In the genomic region with DNA sequence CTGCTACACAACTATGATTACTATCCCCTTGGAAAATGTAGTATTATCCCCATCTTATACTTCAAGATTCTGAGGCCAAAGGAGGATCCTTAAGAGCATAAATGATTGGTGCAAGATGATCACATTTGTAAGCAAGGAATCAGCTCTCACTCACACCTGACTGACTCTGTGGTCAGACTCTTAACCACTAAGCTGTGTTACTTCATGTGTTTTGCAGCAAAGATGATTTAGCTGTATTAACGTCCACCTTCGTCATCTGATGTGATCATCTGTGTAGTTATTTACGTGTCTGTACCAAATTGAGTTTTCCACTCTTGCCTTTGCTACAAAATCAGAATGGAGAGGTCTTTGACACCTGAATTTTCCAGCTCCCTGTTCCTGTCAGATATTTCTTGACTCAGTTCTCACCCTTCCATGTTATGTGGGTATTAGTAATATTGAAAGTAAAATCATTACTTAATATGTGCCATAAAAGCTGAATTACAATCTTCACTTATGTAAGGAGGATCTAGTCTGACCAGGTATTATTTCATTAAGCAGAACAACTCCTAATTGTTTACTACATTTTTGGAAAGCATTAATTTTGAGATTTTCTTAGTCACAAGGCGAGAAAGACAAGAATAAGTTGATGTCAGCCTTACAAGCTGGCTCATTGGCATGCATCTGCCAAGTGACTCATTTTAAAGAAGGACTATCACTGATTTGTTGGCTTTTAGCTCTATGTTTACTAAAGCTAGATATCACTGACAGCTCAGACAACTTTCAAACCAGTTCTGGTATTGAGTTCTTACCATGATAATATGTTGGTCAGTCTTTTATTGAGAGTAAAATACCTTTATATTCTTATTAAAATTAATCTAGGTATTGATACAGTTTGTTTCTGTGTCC, we compare ENCODE assay signal across 1 cellular context.
TF ChIP-seq lines count a peak whose summit lies in the region.

No MANE protein-coding gene starts in this region.

TF ChIP-seq in GM12878, 131 proteins besides CTCF, POLR2A, EP300 and RAD21 (continued from another document):
- TF ChIP-seq, protein P1, sequence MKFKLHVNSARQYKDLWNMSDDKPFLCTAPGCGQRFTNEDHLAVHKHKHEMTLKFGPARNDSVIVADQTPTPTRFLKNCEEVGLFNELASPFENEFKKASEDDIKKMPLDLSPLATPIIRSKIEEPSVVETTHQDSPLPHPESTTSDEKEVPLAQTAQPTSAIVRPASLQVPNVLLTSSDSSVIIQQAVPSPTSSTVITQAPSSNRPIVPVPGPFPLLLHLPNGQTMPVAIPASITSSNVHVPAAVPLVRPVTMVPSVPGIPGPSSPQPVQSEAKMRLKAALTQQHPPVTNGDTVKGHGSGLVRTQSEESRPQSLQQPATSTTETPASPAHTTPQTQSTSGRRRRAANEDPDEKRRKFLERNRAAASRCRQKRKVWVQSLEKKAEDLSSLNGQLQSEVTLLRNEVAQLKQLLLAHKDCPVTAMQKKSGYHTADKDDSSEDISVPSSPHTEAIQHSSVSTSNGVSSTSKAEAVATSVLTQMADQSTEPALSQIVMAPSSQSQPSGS (IDR thresholded peaks at IDR 0.05; ENCODE audit: low read length), result no peak
- TF ChIP-seq IKZF2 (IDR thresholded peaks at IDR 0.05) (peak in 1 of 2 experiments; percentile 33; a peak in 1 of 4 replicates), POLR2AphosphoS5 (IDR thresholded peaks at IDR 0.05; ENCODE audit: low read length) (no peak)
TF ChIP-seq in GM12878: peak in this region for 5.
